ENCODE assay signal across 10 cellular contexts in genomic region chr6:87210979-87211378, GRCh38. TPM values are rescaled to one million over a fixed set of nuclear protein-coding genes. Genes with fewer than 3 reads are reported as not detected.
DNase-seq lines count a peak whose midpoint lies in the region; ATAC-seq and TF ChIP-seq lines count a peak whose summit lies in the region.
"Had no signal": no experiment of that assay in that cellular context is flagged by ENCODE, and none has a peak within 500 bp of the region (broad histone marks: within the 10 kb centered on the region; RNA-seq: fewer than 3 reads in every experiment).

No MANE protein-coding gene starts in this region.

- ATAC-seq in GM18520 (IDR thresholded peaks at IDR 0.05; ENCODE audit: unreplicated experiment) (peak; percentile 96), GM21423 (IDR thresholded peaks at IDR 0.05; ENCODE audit: unreplicated experiment) (peak; percentile 96), HG03196 (IDR thresholded peaks at IDR 0.05; ENCODE audit: unreplicated experiment) (peak; percentile 96), foreskin keratinocyte (peak; percentile 61)
- ATAC-seq: heart right ventricle had no signal

- no peaks in the 10 kb centered on the region for H3K4me1 ChIP-seq in foreskin keratinocyte
- H3K4me1 ChIP-seq: SJCRH30 had no signal

- no peak for DNase-seq in foreskin keratinocyte
- DNase-seq in SKM-1 treated with dmso at 0.1 percent for 144 hours (lab: John Stamatoyannopoulos, UW; ENCODE audit: unreplicated experiment): no peak
- DNase-seq in GM19240 (ENCODE audit: insufficient read length, low spot score): no peak
- no peak for DNase-seq in NCI-H1694 treated with DMSO at 0.1 percent for 48 hours (lab: John Stamatoyannopoulos, UW)
- no peak for DNase-seq in DMS153 (lab: John Stamatoyannopoulos, UW)
- DNase-seq: heart right ventricle had no signal

- TF ChIP-seq CTCF in foreskin keratinocyte (conservative IDR thresholded peaks at IDR 0.05): no peak

- no peak overlapping the region for H3K27ac ChIP-seq in foreskin keratinocyte
- H3K27ac ChIP-seq: heart right ventricle, SJCRH30 had no signal

- H3K27me3 ChIP-seq in foreskin keratinocyte: no peaks in the 10 kb centered on the region
- H3K27me3 ChIP-seq: heart right ventricle, SJCRH30 had no signal

RNA-seq across cellular contexts. Expression of gene ZNF292, which starts 55.6 kb away (rescaled TPM):
- 8.9 and 10.3 TPM in 2 replicates for total RNA-seq in foreskin keratinocyte
- 0.71 and 0.74 TPM in 2 replicates for polyA plus RNA-seq in foreskin keratinocyte
